8 cellular contexts compared by ENCODE assay signal in the genomic region with DNA sequence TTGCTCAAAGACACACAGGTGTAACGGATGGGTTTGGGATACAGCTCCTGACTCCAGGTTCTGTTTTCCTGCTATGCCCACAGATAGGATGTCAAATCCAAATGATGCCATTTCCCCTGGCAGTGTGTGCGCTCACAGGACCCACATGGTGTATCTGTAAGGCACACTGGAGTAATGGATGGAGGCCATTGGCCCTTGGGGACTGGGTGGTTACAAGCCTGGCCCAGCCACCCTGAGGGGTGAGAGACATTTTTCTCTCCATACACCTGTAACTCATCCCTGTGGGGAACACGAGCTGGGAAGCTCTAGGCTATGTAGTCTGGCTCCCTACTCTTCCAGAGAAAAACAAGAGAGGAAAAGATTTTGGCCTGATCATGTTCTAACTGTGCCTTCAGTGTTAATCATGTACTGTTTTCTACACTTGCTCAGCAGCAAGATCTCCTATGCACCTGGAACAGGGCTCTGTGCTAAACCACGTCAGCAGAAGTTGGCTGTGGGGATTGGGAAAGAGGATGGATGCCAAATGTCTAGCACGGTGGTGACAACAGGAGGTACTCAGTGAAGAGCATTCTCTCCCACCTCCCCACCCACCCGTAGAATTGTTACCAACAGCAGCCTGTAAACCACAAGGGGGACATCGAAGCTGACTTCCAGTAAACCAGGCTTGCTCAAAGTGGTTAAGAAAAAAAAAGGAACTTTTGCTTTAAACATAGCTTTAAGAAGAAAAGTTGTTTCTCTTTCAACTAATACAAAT.
DNase-seq lines count a peak whose midpoint lies in the region; ATAC-seq and TF ChIP-seq lines count a peak whose summit lies in the region.

No MANE protein-coding gene starts in this region.

- CTCF ChIA-PET in AG04450 (lab: Charles Lee) = interaction anchor here (0.5 to 1.4 kb wide), 4 partner anchors 164 to 1197 kb away, joined by 3 to 6 read pairs (median 3); no protein-coding TSS in a partner anchor

- H3K9me3 ChIP-seq in AG04450 (ENCODE audit: control insufficient read depth, insufficient read depth, low read length) = no peaks in the 10 kb centered on the region
- H3K9me3 ChIP-seq in lung (ENCODE audit: control insufficient read depth in 2 of 2, insufficient read depth in 1 of 2, low read length in 1 of 2) = no peaks in the 10 kb centered on the region

- no peaks in the 10 kb centered on the region for H3K36me3 ChIP-seq in lung (ENCODE audit: control insufficient read depth in 2 of 2, insufficient read depth in 2 of 2, low read length in 2 of 2)

- H3K27me3 ChIP-seq in AG04450 (ENCODE audit: control insufficient read depth, insufficient read depth, low read length) (no peaks in the 10 kb centered on the region), lung (ENCODE audit: control insufficient read depth, insufficient read depth) (no peaks in the 10 kb centered on the region)

- 45 to 58% methylated on average over 7 of the region's 7 CpGs for WGBS in lung, 2 donors

- POLR2A ChIA-PET in AG04450 (lab: Yijun Ruan, JAX) = interaction anchor here (0.6 kb wide), 2 partner anchors 40 to 188 kb away, joined by 3 read pairs; no protein-coding TSS in a partner anchor

- peaks cover 0 to 6% of the 10 kb centered on the region in 2 donors for H3K4me1 ChIP-seq in lung (ENCODE audit: control insufficient read depth in 2 of 2, insufficient read depth in 2 of 2, low read length in 2 of 2)

- H3K4me3 ChIP-seq in AG04450 (ENCODE audit: low read depth, low read length) (no peak overlapping the region), coronary artery (no peak overlapping the region), lung (no peak overlapping the region)

- peak; percentile 38 for TF ChIP-seq CTCF in AG04450 (IDR thresholded peaks at IDR 0.05; ENCODE audit: low read depth, low read length)
- TF ChIP-seq CTCF in coronary artery (IDR thresholded peaks at IDR 0.05) = peak; percentile 12
- no peak for TF ChIP-seq CTCF in lung (IDR thresholded peaks at IDR 0.05; ENCODE audit: control extremely low read depth, extremely low read depth)

- ATAC-seq in HG02885 (IDR thresholded peaks at IDR 0.05; ENCODE audit: poor library complexity, unreplicated experiment) = peak; percentile 28
- no peak for ATAC-seq in lung (ENCODE audit: insufficient read depth, low FRiP score)
- no peak for ATAC-seq in GM19328 (IDR thresholded peaks at IDR 0.05; ENCODE audit: unreplicated experiment)

- no peak for DNase-seq in AG04450 (ENCODE audit: low read depth, low spot score)
- DNase-seq in coronary artery (ENCODE audit: low spot score) = no peak
- DNase-seq in lung (ENCODE audit: low spot score) = no peak
- no peak for DNase-seq in dedifferentiated amniotic fluid mesenchymal stem cell (ENCODE audit: extremely low spot score)
- no peak for DNase-seq in stimulated activated CD4-positive, alpha-beta T cell treated with anti-CD3 and anti-CD28 coated beads, Interleukin-4, amount 100 ng/mL, for 24 hours
- DNase-seq in retina = no peak

- H3K27ac ChIP-seq in AG04450 (ENCODE audit: low read depth, low read length) (no peak overlapping the region), coronary artery (peak overlapping the region; percentile 37 to 59), lung (ENCODE audit: low read depth in 1 of 2, low read length in 1 of 2) (peak overlapping the region; percentile 65 to 76)
